33 cellular contexts compared by ENCODE assay signal in genomic region chr7:12297709-12298108, GRCh38.
A peak's percentile ranks its signal among the peaks of the same experiment; 100 is the strongest.
DNase-seq lines count a peak whose midpoint lies in the region; ATAC-seq, FAIRE-seq and TF ChIP-seq lines count a peak whose summit lies in the region.
"Had no signal": no experiment of that assay in that cellular context is flagged by ENCODE, and none has a peak within 500 bp of the region (broad histone marks: within the 10 kb centered on the region; RNA-seq: fewer than 3 reads in every experiment).

No MANE protein-coding gene starts in this region.

- FAIRE-seq in bronchial epithelial cell (lab: Jason Lieb, UNC), result no peak
- FAIRE-seq: A204.1, D721Med, HTR-8/SVneo, pancreas, small intestine, urothelium cell line had no signal

- H3K36me3 Mint-ChIP-seq in activated naive CD8-positive, alpha-beta T cell treated with anti-CD3 and anti-CD28 coated beads, Interleukin-2, amount 10 ng/mL, durations not matched to agents 7 days and 5 days, result peaks cover 3% of the 10 kb centered on the region
- no peaks in the 10 kb centered on the region for H3K36me3 Mint-ChIP-seq in activated naive CD8-positive, alpha-beta T cell treated with anti-CD3 and anti-CD28 coated beads for 36 hours
- peaks cover 4% of the 10 kb centered on the region for H3K36me3 Mint-ChIP-seq in type B pancreatic cell
- H3K36me3 Mint-ChIP-seq in progenitor cell of endocrine pancreas (ENCODE audit: insufficient read depth), result no peaks in the 10 kb centered on the region
- H3K36me3 Mint-ChIP-seq: activated naive CD8-positive, alpha-beta T cell; memory B cell; neural progenitor cell had no signal

- no peaks in the 10 kb centered on the region for H3K36me3 ChIP-seq in bronchial epithelial cell (ENCODE audit: control insufficient read depth, insufficient read depth, low read length)
- H3K36me3 ChIP-seq in iPS DF 6.9 (ENCODE audit: control insufficient read depth, insufficient read depth, low read length), result no peaks in the 10 kb centered on the region
- H3K36me3 ChIP-seq: neural progenitor cell, pancreas, right atrium auricular region, suprapubic skin had no signal

- H3K4me3 Mint-ChIP-seq in activated naive CD8-positive, alpha-beta T cell treated with anti-CD3 and anti-CD28 coated beads, Interleukin-2, amount 10 ng/mL, durations not matched to agents 7 days and 5 days, result no peak overlapping the region
- H3K4me3 Mint-ChIP-seq in activated naive CD8-positive, alpha-beta T cell treated with anti-CD3 and anti-CD28 coated beads for 36 hours, result no peak overlapping the region
- H3K4me3 Mint-ChIP-seq in type B pancreatic cell (peak overlapping the region; percentile 57), progenitor cell of endocrine pancreas (ENCODE audit: low read depth) (no peak overlapping the region)
- H3K4me3 Mint-ChIP-seq: activated CD4-positive, alpha-beta T cell treated with anti-CD3 and anti-CD28 coated beads, Interleukin-2, amount 10 ng/mL, durations not matched to agents 24 days and 14 days; activated naive CD8-positive, alpha-beta T cell; CD4-positive, alpha-beta T cell; memory B cell; neural progenitor cell; WTC11 had no signal

- WGBS in iPS DF 6.9 (ENCODE audit: insufficient coverage, insufficient read length), result no CpG with 5 or more reads among the region's 2 CpGs

- H3K27ac ChIP-seq in iPS DF 6.9 (ENCODE audit: low read length), result no peak overlapping the region
- H3K27ac ChIP-seq: neural progenitor cell, pancreas, right atrium auricular region, suprapubic skin had no signal

- H3K27me3 Mint-ChIP-seq in activated naive CD8-positive, alpha-beta T cell treated with anti-CD3 and anti-CD28 coated beads, Interleukin-2, amount 10 ng/mL, durations not matched to agents 7 days and 5 days, result no peaks in the 10 kb centered on the region
- H3K27me3 Mint-ChIP-seq in activated naive CD8-positive, alpha-beta T cell treated with anti-CD3 and anti-CD28 coated beads for 36 hours, result no peaks in the 10 kb centered on the region
- H3K27me3 Mint-ChIP-seq in type B pancreatic cell (peaks cover 3% of the 10 kb centered on the region), progenitor cell of endocrine pancreas (no peaks in the 10 kb centered on the region)
- H3K27me3 Mint-ChIP-seq: activated CD4-positive, alpha-beta T cell treated with anti-CD3 and anti-CD28 coated beads, Interleukin-2, amount 10 ng/mL, durations not matched to agents 24 days and 14 days; activated naive CD8-positive, alpha-beta T cell; memory B cell had no signal

- POLR2A ChIA-PET in activated naive CD8-positive, alpha-beta T cell treated with anti-CD3 and anti-CD28 coated beads, Interleukin-2, amount 10 ng/mL, durations not matched to agents 7 days and 5 days (lab: Charles Lee), result interaction anchor here (2.6 kb wide), 1 partner anchor 87 kb away, joined by 12 read pairs; the partner anchor contains the start of gene TMEM106B

- H3K4me3 ChIP-seq in bronchial epithelial cell (ENCODE audit: low read depth, low read length), result no peak overlapping the region
- H3K4me3 ChIP-seq in iPS DF 6.9 (ENCODE audit: low read length), result no peak overlapping the region
- H3K4me3 ChIP-seq: neural progenitor cell, pancreas, right atrium auricular region, suprapubic skin had no signal

- peaks cover 14% of the 10 kb centered on the region for H3K4me1 Mint-ChIP-seq in activated naive CD8-positive, alpha-beta T cell treated with anti-CD3 and anti-CD28 coated beads, Interleukin-2, amount 10 ng/mL, durations not matched to agents 7 days and 5 days
- H3K4me1 Mint-ChIP-seq in activated naive CD8-positive, alpha-beta T cell treated with anti-CD3 and anti-CD28 coated beads for 36 hours, result peaks cover 6% of the 10 kb centered on the region
- H3K4me1 Mint-ChIP-seq in type B pancreatic cell (ENCODE audit: unreplicated experiment) (peaks cover 19% of the 10 kb centered on the region), progenitor cell of endocrine pancreas (ENCODE audit: low read depth) (peaks cover 2% of the 10 kb centered on the region)

- H3K9me3 ChIP-seq in iPS DF 6.9 (ENCODE audit: control insufficient read depth, insufficient read depth, low read length), result no peaks in the 10 kb centered on the region
- H3K9me3 ChIP-seq: pancreas, right atrium auricular region, suprapubic skin had no signal

- H3K27ac Mint-ChIP-seq in activated naive CD8-positive, alpha-beta T cell treated with anti-CD3 and anti-CD28 coated beads, Interleukin-2, amount 10 ng/mL, durations not matched to agents 7 days and 5 days, result peak overlapping the region; percentile 59
- H3K27ac Mint-ChIP-seq in activated naive CD8-positive, alpha-beta T cell treated with anti-CD3 and anti-CD28 coated beads for 36 hours, result no peak overlapping the region
- H3K27ac Mint-ChIP-seq in type B pancreatic cell (peak overlapping the region; percentile 52), progenitor cell of endocrine pancreas (no peak overlapping the region)
- H3K27ac Mint-ChIP-seq: activated CD4-positive, alpha-beta T cell treated with anti-CD3 and anti-CD28 coated beads, Interleukin-2, amount 10 ng/mL, durations not matched to agents 24 days and 14 days; activated naive CD8-positive, alpha-beta T cell; CD4-positive, alpha-beta T cell; memory B cell; neural progenitor cell; WTC11 had no signal

- no peaks in the 10 kb centered on the region for H3K27me3 ChIP-seq in bronchial epithelial cell (ENCODE audit: control insufficient read depth, insufficient read depth, low read length)
- H3K27me3 ChIP-seq in iPS DF 6.9 (ENCODE audit: control insufficient read depth, insufficient read depth, low read length), result no peaks in the 10 kb centered on the region
- H3K27me3 ChIP-seq: neural progenitor cell, pancreas, right atrium auricular region, suprapubic skin had no signal

- peak; percentile 73 for ATAC-seq in activated naive CD8-positive, alpha-beta T cell treated with anti-CD3 and anti-CD28 coated beads, Interleukin-2, amount 10 ng/mL, durations not matched to agents 7 days and 5 days (ENCODE audit: low read depth)
- ATAC-seq: left lobe of liver, pancreas, WTC11 had no signal

- DNase-seq in activated naive CD8-positive, alpha-beta T cell treated with anti-CD3 and anti-CD28 coated beads, Interleukin-2, amount 10 ng/mL, durations not matched to agents 7 days and 5 days, result no peak
- DNase-seq in activated naive CD8-positive, alpha-beta T cell treated with anti-CD3 and anti-CD28 coated beads for 36 hours, result no peak
- DNase-seq in bronchial epithelial cell (ENCODE audit: low read depth) (peak; percentile 87), iPS DF 6.9 (ENCODE audit: low read depth, low spot score) (peak; percentile 27), type B pancreatic cell (ENCODE audit: extremely low spot score, unreplicated experiment) (no peak), GM20000 (ENCODE audit: low spot score) (no peak), progenitor cell of endocrine pancreas (ENCODE audit: low spot score, unreplicated experiment) (no peak), Ammon's horn (ENCODE audit: low spot score) (no peak)
- DNase-seq: activated CD4-positive, alpha-beta T cell treated with anti-CD3 and anti-CD28 coated beads, Interleukin-2, amount 10 ng/mL, durations not matched to agents 24 days and 14 days; activated effector memory CD4-positive, alpha-beta T cell treated with anti-CD3 and anti-CD28 coated beads, Interleukin-2, amount 50 U/mL, for 16 hours; activated T-cell treated with anti-CD3 and anti-CD28 coated beads, Interleukin-2, amount 50 U/mL, for 1 hour; AML-193; aorta; CD4-positive, alpha-beta T cell; erythroblast; NCI-H1930; NCI-H226; NCI-H69; pancreas; small intestine; stimulated activated naive CD4-positive, alpha-beta T cell treated with Interleukin-2 at 50 U/mL for 16 hours; T1000 had no signal

- TF ChIP-seq CTCF in bronchial epithelial cell (IDR thresholded peaks at IDR 0.05; ENCODE audit: insufficient read depth, low read length, severe bottlenecking) (no peak), type B pancreatic cell (conservative IDR thresholded peaks at IDR 0.05) (no peak), GM20000 (IDR thresholded peaks at IDR 0.05; ENCODE audit: extremely low read depth, missing control alignments) (no peak), progenitor cell of endocrine pancreas (IDR thresholded peaks at IDR 0.05; ENCODE audit: unreplicated experiment) (no peak)

- no peaks in the 10 kb centered on the region for H3K4me1 ChIP-seq in iPS DF 6.9 (ENCODE audit: control insufficient read depth, insufficient read depth, low read length)
- H3K4me1 ChIP-seq: neural progenitor cell, pancreas, right atrium auricular region, suprapubic skin had no signal

- peaks cover 3% of the 10 kb centered on the region for H3K9me3 Mint-ChIP-seq in activated naive CD8-positive, alpha-beta T cell treated with anti-CD3 and anti-CD28 coated beads, Interleukin-2, amount 10 ng/mL, durations not matched to agents 7 days and 5 days
- no peaks in the 10 kb centered on the region for H3K9me3 Mint-ChIP-seq in activated naive CD8-positive, alpha-beta T cell treated with anti-CD3 and anti-CD28 coated beads for 36 hours
- H3K9me3 Mint-ChIP-seq in type B pancreatic cell (no peaks in the 10 kb centered on the region), progenitor cell of endocrine pancreas (ENCODE audit: low read depth) (no peaks in the 10 kb centered on the region)
- H3K9me3 Mint-ChIP-seq: activated CD4-positive, alpha-beta T cell treated with anti-CD3 and anti-CD28 coated beads, Interleukin-2, amount 10 ng/mL, durations not matched to agents 24 days and 14 days; CD4-positive, alpha-beta T cell; memory B cell; neural progenitor cell had no signal

Comparison
In these comparisons a context has a peak if more than half of its experiments do, and no peak if none do; other contexts are left out.
1. H3K27ac Mint-ChIP-seq: peak in activated naive CD8-positive, alpha-beta T cell treated with anti-CD3 and anti-CD28 coated beads, Interleukin-2, amount 10 ng/mL, durations not matched to agents 7 days and 5 days (single experiment) and type B pancreatic cell (single experiment); none in activated naive CD8-positive, alpha-beta T cell treated with anti-CD3 and anti-CD28 coated beads for 36 hours (single experiment) and progenitor cell of endocrine pancreas (single experiment).
2. DNase-seq: peak in bronchial epithelial cell (single experiment) and iPS DF 6.9 (single experiment); none in activated naive CD8-positive, alpha-beta T cell treated with anti-CD3 and anti-CD28 coated beads, Interleukin-2, amount 10 ng/mL, durations not matched to agents 7 days and 5 days (single experiment), activated naive CD8-positive, alpha-beta T cell treated with anti-CD3 and anti-CD28 coated beads for 36 hours (single experiment), type B pancreatic cell (single experiment), GM20000 (single experiment), progenitor cell of endocrine pancreas (single experiment) and Ammon's horn (single experiment).